In the genomic region with DNA sequence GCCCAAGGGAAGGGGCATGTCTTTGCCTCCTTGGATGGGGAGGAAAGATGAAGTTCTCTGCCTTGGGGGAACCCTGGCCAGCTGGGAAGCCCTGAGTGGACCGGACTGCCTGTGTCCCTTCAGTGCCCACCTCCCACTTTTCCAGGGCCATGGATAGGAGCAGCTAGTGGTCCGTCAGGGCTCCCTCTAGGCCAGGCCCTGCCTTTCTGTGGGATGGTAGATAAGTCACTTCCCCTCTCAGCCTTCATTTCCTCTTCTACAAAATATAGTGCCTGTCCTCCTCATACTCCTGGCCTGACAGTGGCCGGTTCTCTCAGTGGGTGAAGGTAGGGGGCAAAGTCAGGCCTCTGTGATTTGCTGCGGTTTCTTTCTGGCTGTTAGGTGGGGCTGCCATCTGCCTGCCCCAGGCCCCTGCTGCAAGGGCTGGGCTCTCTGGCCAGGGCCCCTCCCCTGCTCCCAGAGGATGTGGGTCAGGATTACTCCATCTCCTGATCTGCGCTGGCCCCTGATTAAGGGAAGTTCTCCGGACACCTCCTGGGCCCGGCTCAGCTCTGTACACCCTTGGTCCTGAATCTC, we compare ENCODE assay signal across 8 cellular contexts. TPM values are rescaled to one million over a fixed set of nuclear protein-coding genes. Genes with fewer than 3 reads are reported as not detected.
DNase-seq lines count a peak whose midpoint lies in the region; ATAC-seq and TF ChIP-seq lines count a peak whose summit lies in the region.

No MANE protein-coding gene starts in this region.

- peaks cover 52% of the 10 kb centered on the region for H3K4me1 ChIP-seq in DND-41 (ENCODE audit: insufficient read depth, low read length)

- H3K27ac ChIP-seq in DND-41 (ENCODE audit: low read length) (0 out of 2 replicates have a peak overlapping the region, but pooled peaks have one; percentile 6), temporal lobe (ENCODE audit: low read depth, low read length) (peak overlapping the region; percentile 76)

- DNase-seq in DND-41 (no peak), NAMALWA (ENCODE audit: low spot score) (peak; percentile 53), astrocyte of the spinal cord (ENCODE audit: low read depth, low spot score) (peak; percentile 49), kidney epithelial cell (ENCODE audit: low read depth) (no peak), COLO668 (lab: John Stamatoyannopoulos, UW; ENCODE audit: unreplicated experiment) (no peak)
- DNase-seq in activated CD4-positive, CD25-positive, alpha-beta regulatory T cell treated with anti-CD3 and anti-CD28 coated beads, Interleukin-2, amount 50 U/mL, for 72 hours: no peak

- H3K27me3 ChIP-seq in DND-41 (ENCODE audit: insufficient read depth, low read length, poor library complexity) (no peaks in the 10 kb centered on the region), kidney epithelial cell (ENCODE audit: control insufficient read depth, insufficient read depth, low read length) (no peaks in the 10 kb centered on the region)

- H3K79me2 ChIP-seq in DND-41 (ENCODE audit: insufficient read depth, low read length): peaks cover 20% of the 10 kb centered on the region

- H3K4me2 ChIP-seq in DND-41 (ENCODE audit: insufficient read depth, low read length): peak overlapping the region; percentile 65

- H3K9ac ChIP-seq in DND-41 (ENCODE audit: low read depth, low read length): peak overlapping the region; percentile 67; the same call in 1 of the 2 replicates

- peak overlapping the region in 1 of 2 experiments; percentile 63; a peak in 1 of 4 replicates for H3K4me3 ChIP-seq in DND-41 (ENCODE audit: low read depth in 1 of 2, low read length in 2 of 2)
- peak overlapping the region; percentile 91 for H3K4me3 ChIP-seq in astrocyte of the spinal cord (ENCODE audit: low read depth, low read length)
- peak overlapping the region; percentile 94 for H3K4me3 ChIP-seq in kidney epithelial cell (ENCODE audit: low read depth, low read length)

- H2AFZ ChIP-seq in DND-41 (ENCODE audit: low read depth, low read length): no peak overlapping the region

- H3K36me3 ChIP-seq in DND-41 (ENCODE audit: insufficient read depth, low read length): 0 out of 2 replicates have a peak, but pooled peaks cover 3% of the 10 kb centered on the region
- H3K36me3 ChIP-seq in kidney epithelial cell (ENCODE audit: control insufficient read depth, insufficient read depth, low read length): no peaks in the 10 kb centered on the region

- H4K20me1 ChIP-seq in DND-41 (ENCODE audit: insufficient read depth, low read length): no peaks in the 10 kb centered on the region

- in situ Hi-C loops in astrocyte of the spinal cord (cut with HindIII; ENCODE audit: low sequenced_read_pairs): no loop called here

- ATAC-seq in DND-41 (ENCODE audit: insufficient read depth, low read depth): no peak
- ATAC-seq in GM18867 (IDR thresholded peaks at IDR 0.05; ENCODE audit: unreplicated experiment): no peak

- H3K9me3 ChIP-seq in DND-41 (ENCODE audit: insufficient read depth, low read length, severe bottlenecking): no peaks in the 10 kb centered on the region

- TF ChIP-seq CTCF in DND-41 (IDR thresholded peaks at IDR 0.05; ENCODE audit: borderline replicate concordance, extremely low read depth, low read length, poor library complexity, severe bottlenecking) (no peak), astrocyte of the spinal cord (IDR thresholded peaks at IDR 0.05; ENCODE audit: low read depth, low read length) (no peak), kidney epithelial cell (IDR thresholded peaks at IDR 0.05; ENCODE audit: insufficient read depth, low read length, poor library complexity, severe bottlenecking) (no peak)

RNA-seq across cellular contexts. Expression of a gene that starts 1.4 kb away (rescaled TPM):
- 11.0 and 13.4 TPM in 2 replicates for total RNA-seq in kidney epithelial cell
- total RNA-seq in temporal lobe: 4.9 TPM

RNA-seq across cellular contexts. Expression of a gene that starts 17.6 kb away (rescaled TPM):
- total RNA-seq in kidney epithelial cell (1.9 and 2.3 TPM in 2 replicates), temporal lobe (1.2 TPM)

Comparison
In these comparisons a context has a peak if more than half of its experiments do, and no peak if none do; other contexts are left out.
1. DNase-seq: peak in NAMALWA (single experiment) and astrocyte of the spinal cord (single experiment); none in DND-41 (single experiment), kidney epithelial cell (single experiment), activated CD4-positive, CD25-positive, alpha-beta regulatory T cell treated with anti-CD3 and anti-CD28 coated beads, Interleukin-2, amount 50 U/mL, for 72 hours (single experiment) and COLO668 (single experiment).